1 cellular context compared by ENCODE assay signal in the genomic region with DNA sequence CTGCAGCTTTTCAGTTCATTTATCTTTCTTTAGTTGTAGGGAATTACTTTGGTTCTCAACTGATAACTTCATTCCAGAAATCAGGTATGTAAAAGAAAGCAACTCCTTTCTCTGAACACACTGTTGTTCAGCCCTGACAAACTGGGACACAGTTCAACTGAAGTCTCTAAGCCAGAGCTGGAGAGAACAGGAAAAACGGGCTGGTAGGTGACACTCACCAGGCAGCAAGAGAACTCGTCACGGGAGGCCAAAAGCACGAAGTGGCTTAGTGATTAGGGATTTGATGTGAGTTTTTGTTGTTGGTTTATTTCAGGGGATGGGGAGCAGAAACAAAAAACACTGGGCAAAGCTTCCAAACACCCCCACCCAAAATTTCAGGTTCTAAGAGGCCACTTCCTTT.
TF ChIP-seq lines count a peak whose summit lies in the region.

No MANE protein-coding gene starts in this region.

TF ChIP-seq in liver, 16 proteins besides CTCF, POLR2A, EP300 and RAD21 (continued from another document):
- TF ChIP-seq, protein P1, sequence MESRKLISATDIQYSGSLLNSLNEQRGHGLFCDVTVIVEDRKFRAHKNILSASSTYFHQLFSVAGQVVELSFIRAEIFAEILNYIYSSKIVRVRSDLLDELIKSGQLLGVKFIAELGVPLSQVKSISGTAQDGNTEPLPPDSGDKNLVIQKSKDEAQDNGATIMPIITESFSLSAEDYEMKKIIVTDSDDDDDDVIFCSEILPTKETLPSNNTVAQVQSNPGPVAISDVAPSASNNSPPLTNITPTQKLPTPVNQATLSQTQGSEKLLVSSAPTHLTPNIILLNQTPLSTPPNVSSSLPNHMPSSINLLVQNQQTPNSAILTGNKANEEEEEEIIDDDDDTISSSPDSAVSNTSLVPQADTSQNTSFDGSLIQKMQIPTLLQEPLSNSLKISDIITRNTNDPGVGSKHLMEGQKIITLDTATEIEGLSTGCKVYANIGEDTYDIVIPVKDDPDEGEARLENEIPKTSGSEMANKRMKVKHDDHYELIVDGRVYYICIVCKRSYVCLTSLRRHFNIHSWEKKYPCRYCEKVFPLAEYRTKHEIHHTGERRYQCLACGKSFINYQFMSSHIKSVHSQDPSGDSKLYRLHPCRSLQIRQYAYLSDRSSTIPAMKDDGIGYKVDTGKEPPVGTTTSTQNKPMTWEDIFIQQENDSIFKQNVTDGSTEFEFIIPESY (IDR thresholded peaks at IDR 0.05) = no peak
- TF ChIP-seq HNF4G (IDR thresholded peaks at IDR 0.05) (no peak), JUND (IDR thresholded peaks at IDR 0.05) (no peak), NR2F2 (IDR thresholded peaks at IDR 0.05) (no peak), TAF1 (conservative IDR thresholded peaks at IDR 0.05) (no peak), HNF4A (conservative IDR thresholded peaks at IDR 0.05) (no peak)
- TF ChIP-seq, protein P2, sequence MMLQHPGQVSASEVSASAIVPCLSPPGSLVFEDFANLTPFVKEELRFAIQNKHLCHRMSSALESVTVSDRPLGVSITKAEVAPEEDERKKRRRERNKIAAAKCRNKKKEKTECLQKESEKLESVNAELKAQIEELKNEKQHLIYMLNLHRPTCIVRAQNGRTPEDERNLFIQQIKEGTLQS (IDR thresholded peaks at IDR 0.05) = no peak
- TF ChIP-seq, protein P3, sequence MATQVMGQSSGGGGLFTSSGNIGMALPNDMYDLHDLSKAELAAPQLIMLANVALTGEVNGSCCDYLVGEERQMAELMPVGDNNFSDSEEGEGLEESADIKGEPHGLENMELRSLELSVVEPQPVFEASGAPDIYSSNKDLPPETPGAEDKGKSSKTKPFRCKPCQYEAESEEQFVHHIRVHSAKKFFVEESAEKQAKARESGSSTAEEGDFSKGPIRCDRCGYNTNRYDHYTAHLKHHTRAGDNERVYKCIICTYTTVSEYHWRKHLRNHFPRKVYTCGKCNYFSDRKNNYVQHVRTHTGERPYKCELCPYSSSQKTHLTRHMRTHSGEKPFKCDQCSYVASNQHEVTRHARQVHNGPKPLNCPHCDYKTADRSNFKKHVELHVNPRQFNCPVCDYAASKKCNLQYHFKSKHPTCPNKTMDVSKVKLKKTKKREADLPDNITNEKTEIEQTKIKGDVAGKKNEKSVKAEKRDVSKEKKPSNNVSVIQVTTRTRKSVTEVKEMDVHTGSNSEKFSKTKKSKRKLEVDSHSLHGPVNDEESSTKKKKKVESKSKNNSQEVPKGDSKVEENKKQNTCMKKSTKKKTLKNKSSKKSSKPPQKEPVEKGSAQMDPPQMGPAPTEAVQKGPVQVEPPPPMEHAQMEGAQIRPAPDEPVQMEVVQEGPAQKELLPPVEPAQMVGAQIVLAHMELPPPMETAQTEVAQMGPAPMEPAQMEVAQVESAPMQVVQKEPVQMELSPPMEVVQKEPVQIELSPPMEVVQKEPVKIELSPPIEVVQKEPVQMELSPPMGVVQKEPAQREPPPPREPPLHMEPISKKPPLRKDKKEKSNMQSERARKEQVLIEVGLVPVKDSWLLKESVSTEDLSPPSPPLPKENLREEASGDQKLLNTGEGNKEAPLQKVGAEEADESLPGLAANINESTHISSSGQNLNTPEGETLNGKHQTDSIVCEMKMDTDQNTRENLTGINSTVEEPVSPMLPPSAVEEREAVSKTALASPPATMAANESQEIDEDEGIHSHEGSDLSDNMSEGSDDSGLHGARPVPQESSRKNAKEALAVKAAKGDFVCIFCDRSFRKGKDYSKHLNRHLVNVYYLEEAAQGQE (IDR thresholded peaks at IDR 0.05) = no peak
- TF ChIP-seq, protein P4, sequence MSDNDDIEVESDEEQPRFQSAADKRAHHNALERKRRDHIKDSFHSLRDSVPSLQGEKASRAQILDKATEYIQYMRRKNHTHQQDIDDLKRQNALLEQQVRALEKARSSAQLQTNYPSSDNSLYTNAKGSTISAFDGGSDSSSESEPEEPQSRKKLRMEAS (IDR thresholded peaks at IDR 0.05) = no peak
